ENCODE assay signal across 14 cellular contexts in genomic region chr13:110887955-110888333, GRCh38. TPM values are rescaled to one million over a fixed set of nuclear protein-coding genes. Genes with fewer than 3 reads are reported as not detected.
DNase-seq lines count a peak whose midpoint lies in the region; ATAC-seq and TF ChIP-seq lines count a peak whose summit lies in the region.
"Had no signal": no experiment of that assay in that cellular context is flagged by ENCODE, and none has a peak within 500 bp of the region (broad histone marks: within the 10 kb centered on the region; RNA-seq: fewer than 3 reads in every experiment).

No MANE protein-coding gene starts in this region.

- no peak for DNase-seq in Right ventricle myocardium inferior (ENCODE audit: missing footprints)
- no peak for DNase-seq in cardiac septum (ENCODE audit: low spot score)
- DNase-seq in left ventricle myocardium inferior: no peak
- no peak for DNase-seq in osteocyte (ENCODE audit: extremely low spot score, unreplicated experiment)
- DNase-seq in T1000 (lab: John Stamatoyannopoulos, UW): no peak
- DNase-seq in NCI-H2171 treated with DMSO at 0.1 percent for 48 hours (lab: John Stamatoyannopoulos, UW): no peak
- DNase-seq: activated CD4-positive, CD25-positive, alpha-beta regulatory T cell; activated T-cell treated with anti-CD3 and anti-CD28 coated beads for 4 hours; islet precursor cell; naive B cell; NCI-H1092 treated with DMSO at 0.1 percent for 48 hours; NCI-H345 had no signal

- no peak for TF ChIP-seq CTCF in left ventricle myocardium inferior (IDR thresholded peaks at IDR 0.05; ENCODE audit: borderline replicate concordance)
- no peak for TF ChIP-seq CTCF in osteocyte (IDR thresholded peaks at IDR 0.05)

- H3K4me1 Mint-ChIP-seq in osteocyte (ENCODE audit: unreplicated experiment): peaks cover 28% of the 10 kb centered on the region

- peak overlapping the region; percentile 13 for H3K27ac ChIP-seq in left ventricle myocardium inferior (replicated peaks)

- peaks cover 16% of the 10 kb centered on the region for H3K36me3 ChIP-seq in left ventricle myocardium inferior

- H3K27me3 ChIP-seq in left ventricle myocardium inferior (ENCODE audit: low read depth): no peaks in the 10 kb centered on the region

- intact Hi-C loops in Right ventricle myocardium inferior (cut with DNase I) (no loop called here), cardiac septum (cut with DNase I) (no loop called here), left ventricle myocardium inferior (cut with micrococcal nuclease) (no loop called here)

- peaks cover 12% of the 10 kb centered on the region for H3K4me1 ChIP-seq in left ventricle myocardium inferior

- no peaks in the 10 kb centered on the region for H3K27me3 Mint-ChIP-seq in osteocyte (ENCODE audit: unreplicated experiment)
- H3K27me3 Mint-ChIP-seq: naive B cell had no signal

- peak overlapping the region; percentile 4 for H3K27ac Mint-ChIP-seq in osteocyte (ENCODE audit: unreplicated experiment)

- no peak overlapping the region for H3K4me3 Mint-ChIP-seq in osteocyte (ENCODE audit: unreplicated experiment)
- H3K4me3 Mint-ChIP-seq: naive B cell had no signal

- H3K9me3 Mint-ChIP-seq in osteocyte (ENCODE audit: unreplicated experiment): no peaks in the 10 kb centered on the region
- H3K9me3 Mint-ChIP-seq: naive B cell had no signal

- H3K36me3 Mint-ChIP-seq in osteocyte (ENCODE audit: unreplicated experiment): peaks cover 19% of the 10 kb centered on the region

- H3K4me3 ChIP-seq in left ventricle myocardium inferior: no peak overlapping the region

- peak; percentile 62 for ATAC-seq in Right ventricle myocardium inferior
- no peak for ATAC-seq in HG02588 (IDR thresholded peaks at IDR 0.05; ENCODE audit: unreplicated experiment)
- no peak for ATAC-seq in GM21390 (IDR thresholded peaks at IDR 0.05; ENCODE audit: unreplicated experiment)

- no peaks in the 10 kb centered on the region for H3K9me3 ChIP-seq in left ventricle myocardium inferior (replicated peaks)

RNA-seq across cellular contexts. Expression of gene ANKRD10, which starts 26.9 kb away (rescaled TPM):
- total RNA-seq in Right ventricle myocardium inferior (48.6 TPM), cardiac septum (84.4 TPM), left ventricle myocardium inferior (45.9 TPM), osteocyte (248 and 257 TPM in 2 replicates)
